ENCODE assay signal across 8 cellular contexts in the genomic region with DNA sequence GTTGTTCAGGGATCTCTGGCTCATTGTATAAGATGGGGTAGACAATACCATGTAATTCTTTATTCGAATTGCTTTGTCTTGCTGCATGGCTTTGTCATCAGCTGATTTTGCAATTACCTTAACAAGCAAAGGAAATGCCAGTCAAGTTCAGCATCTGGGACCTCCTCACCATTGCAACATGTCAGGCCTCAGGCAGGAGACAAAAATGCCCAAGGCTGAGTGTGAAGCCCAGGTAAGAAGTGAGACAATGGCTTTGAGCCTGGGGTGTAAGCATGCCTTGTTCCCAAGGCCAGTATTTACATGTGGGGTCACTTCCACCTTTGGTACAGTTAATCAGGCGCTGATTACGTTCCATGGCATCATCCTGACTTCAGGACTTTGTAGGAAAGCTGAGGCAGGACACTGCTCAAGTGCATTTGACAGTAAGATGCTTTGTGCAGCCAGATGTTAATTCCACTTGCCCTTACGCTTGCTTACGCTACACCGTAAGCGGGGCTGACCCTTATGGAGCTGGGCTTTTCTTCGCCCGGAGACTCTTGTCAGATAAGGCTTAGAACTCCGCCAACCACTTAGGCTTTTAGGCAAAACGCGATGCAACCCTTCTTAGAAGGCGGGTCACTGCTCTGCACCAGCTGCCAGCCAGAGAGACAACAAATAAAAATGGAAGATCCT. TPM values are rescaled to one million over a fixed set of nuclear protein-coding genes. Genes with fewer than 3 reads are reported as not detected.
A peak's percentile ranks its signal among the peaks of the same experiment; 100 is the strongest.
DNase-seq lines count a peak whose midpoint lies in the region; ATAC-seq and TF ChIP-seq lines count a peak whose summit lies in the region.

No MANE protein-coding gene starts in this region.

- TF ChIP-seq CTCF in AG04449 (IDR thresholded peaks at IDR 0.05; ENCODE audit: insufficient read depth, low read length, missing control alignments) (no peak), HCT116 (IDR thresholded peaks at IDR 0.05 in 2 of 3, conservative IDR thresholded peaks at IDR 0.05 in 1 of 3; ENCODE audit: borderline replicate concordance in 1 of 3, insufficient read depth in 1 of 3, low read depth in 2 of 3, low read length in 2 of 3) (no peak), liver (IDR thresholded peaks at IDR 0.05; ENCODE audit: low read depth, low read length, missing input control) (no peak), upper lobe of left lung (IDR thresholded peaks at IDR 0.05) (no peak)

- CTCF ChIA-PET in AG04449 (lab: Yijun Ruan, JAX) (interaction anchor here (1.4 kb wide), 1 partner anchor 83 kb away, joined by 3 read pairs; no protein-coding TSS in a partner anchor), HCT116 (lab: Charles Lee) (no interaction called here)

- H3K9ac ChIP-seq in HCT116 (ENCODE audit: low read length) (peak overlapping the region; percentile 35), liver (ENCODE audit: low read depth in 1 of 2, low read length in 2 of 2) (peak overlapping the region in 1 of 2 donors; percentile 37)

- no peaks in the 10 kb centered on the region for H4K20me1 ChIP-seq in HCT116 (ENCODE audit: insufficient read depth)

- no peaks in the 10 kb centered on the region for H3K9me2 ChIP-seq in HCT116 (ENCODE audit: insufficient read depth)

- no peaks in the 10 kb centered on the region for H3K79me2 ChIP-seq in HCT116 (ENCODE audit: insufficient read depth, low read length)

- H3K4me3 ChIP-seq in AG04449 (ENCODE audit: low read depth, low read length), result peak overlapping the region; percentile 67
- H3K4me3 ChIP-seq in HCT116 (replicated peaks in 1 of 2; ENCODE audit: low read depth in 1 of 2, low read length in 2 of 2), result peak overlapping the region; percentile 21 to 51; a peak in 3 of 4 replicates
- peak overlapping the region; percentile 34 to 65 (median 39) for H3K4me3 ChIP-seq in liver (ENCODE audit: low read depth in 1 of 3, low read length in 3 of 3)
- peak overlapping the region; percentile 20 to 94 (median 80) for H3K4me3 ChIP-seq in upper lobe of left lung

- peak overlapping the region; percentile 92 for H3K4me2 ChIP-seq in HCT116 (ENCODE audit: low read length)

- intact Hi-C loops in HCT116 (cut with micrococcal nuclease), result loop anchor here (2.0 kb wide), 1 partner anchor 656 kb away; no protein-coding TSS in a partner anchor

- TF ChIP-seq RAD21 in HCT116 (IDR thresholded peaks at IDR 0.05; ENCODE audit: low read depth) (no peak), liver (IDR thresholded peaks at IDR 0.05) (no peak)

- no peaks in the 10 kb centered on the region for H3K9me3 ChIP-seq in HCT116 (ENCODE audit: control insufficient read depth in 1 of 2, insufficient read depth in 1 of 2, low read depth in 1 of 2, low read length in 2 of 2)
- H3K9me3 ChIP-seq in liver (ENCODE audit: control insufficient read depth in 4 of 4, low read length in 3 of 4), result no peaks in the 10 kb centered on the region
- H3K9me3 ChIP-seq in upper lobe of left lung, result no peaks in the 10 kb centered on the region

- H3K4me1 ChIP-seq in HCT116 (ENCODE audit: control insufficient read depth in 1 of 2, insufficient read depth in 2 of 2, low read length in 2 of 2) (peaks cover 5 to 16% of the 10 kb centered on the region in 2 experiments; a peak in 3 of 4 replicates), liver (ENCODE audit: control insufficient read depth in 4 of 4, insufficient read depth in 4 of 4, low read length in 3 of 4) (peaks cover 0 to 16% (median 8%) of the 10 kb centered on the region in 4 donors), upper lobe of left lung (peaks cover 13 to 35% (median 17%) of the 10 kb centered on the region in 4 donors)

- peak overlapping the region; percentile 98 for H2AFZ ChIP-seq in HCT116 (ENCODE audit: low read depth, low read length, poor library complexity, severe bottlenecking)

- TF ChIP-seq EP300 in upper lobe of left lung (IDR thresholded peaks at IDR 0.05), result no peak

- H3K27ac ChIP-seq in HCT116 (ENCODE audit: low read depth, low read length) (no peak overlapping the region), liver (ENCODE audit: low read depth in 1 of 2, low read length in 2 of 2) (no peak overlapping the region), upper lobe of left lung (peak overlapping the region; percentile 59 to 98 (median 98))

- ATAC-seq in HCT116 (no peak), upper lobe of left lung (ENCODE audit: low FRiP score in 2 of 2) (no peak), GM18858 (IDR thresholded peaks at IDR 0.05; ENCODE audit: unreplicated experiment) (no peak)

- H3K27me3 ChIP-seq in HCT116 (ENCODE audit: insufficient read depth, low read length) (no peaks in the 10 kb centered on the region), liver (ENCODE audit: control insufficient read depth in 4 of 4, insufficient read depth in 4 of 4, low read length in 3 of 4) (no peaks in the 10 kb centered on the region), upper lobe of left lung (no peaks in the 10 kb centered on the region)

- no peaks in the 10 kb centered on the region for H3K36me3 ChIP-seq in HCT116 (ENCODE audit: control insufficient read depth in 1 of 2, insufficient read depth in 2 of 2, low read length in 2 of 2)
- no peaks in the 10 kb centered on the region for H3K36me3 ChIP-seq in liver (ENCODE audit: control insufficient read depth in 4 of 4, insufficient read depth in 3 of 4, low read depth in 1 of 4, low read length in 3 of 4)
- H3K36me3 ChIP-seq in upper lobe of left lung, result peaks cover 0 to 3% (median 0%) of the 10 kb centered on the region in 4 donors

- 12% methylated on average over 13 of the region's 13 CpGs for WGBS in liver
- WGBS in upper lobe of left lung, 2 donors, result 12 to 14% methylated on average over 11 to 13 of the region's 13 CpGs

- POLR2A ChIA-PET in AG04449 (lab: Yijun Ruan, JAX), result interaction anchor here (0.7 to 0.9 kb wide), 2 partner anchors 15 to 517 kb away, joined by 3 read pairs; no protein-coding TSS in a partner anchor
- POLR2A ChIA-PET in HCT116 (lab: Charles Lee), result no interaction called here

- TSS peak; percentile 60 for BruUV-seq in HCT116 (replicated peaks; lab: Mats Ljungman, UMichigan)

- DNase-seq in AG04449 (ENCODE audit: low read depth, low spot score) (no peak), HCT116 (ENCODE audit: low read depth, low spot score) (no peak), amniotic epithelial cell (ENCODE audit: low read depth) (peak; percentile 30), upper lobe of left lung (no peak), midbrain (lab: John Stamatoyannopoulos, UW) (no peak)
- DNase-seq in stimulated activated CD4-positive, alpha-beta T cell treated with anti-CD3 and anti-CD28 coated beads, Interleukin-12 subunit alpha, Interleukin-12 subunit beta, amount 100 ng/mL, for 4 hours, result no peak

- TF ChIP-seq POLR2A in HCT116 (IDR thresholded peaks at IDR 0.05; ENCODE audit: borderline replicate concordance, extremely low read depth, insufficient read depth, insufficient read length) (no peak), upper lobe of left lung (IDR thresholded peaks at IDR 0.05) (no peak)

- RAD21 ChIA-PET in HCT116 (lab: Charles Lee; ENCODE audit: low non-redundant PET in 1 of 2, low total read pairs in 2 of 2, uncharacterized antibody in 2 of 2, unreplicated experiment in 2 of 2), result interaction anchor here (0.6 kb wide), 2 partner anchors 12 to 1459 kb away, joined by 3 to 4 read pairs; no protein-coding TSS in a partner anchor

TF ChIP-seq in liver, 16 proteins besides CTCF, POLR2A, EP300 and RAD21 (continues in another document):
- TF ChIP-seq YY1 (IDR thresholded peaks at IDR 0.05) (no peak), NR2F2 (IDR thresholded peaks at IDR 0.05) (no peak), TAF1 (conservative IDR thresholded peaks at IDR 0.05) (no peak), SP1 (IDR thresholded peaks at IDR 0.05) (no peak), EGR1 (IDR thresholded peaks at IDR 0.05; ENCODE audit: low read depth in 2 of 2) (no peak), HNF4A (conservative IDR thresholded peaks at IDR 0.05) (no peak), RXRA (IDR thresholded peaks at IDR 0.05) (no peak), JUND (IDR thresholded peaks at IDR 0.05) (no peak)
- TF ChIP-seq, protein P1, sequence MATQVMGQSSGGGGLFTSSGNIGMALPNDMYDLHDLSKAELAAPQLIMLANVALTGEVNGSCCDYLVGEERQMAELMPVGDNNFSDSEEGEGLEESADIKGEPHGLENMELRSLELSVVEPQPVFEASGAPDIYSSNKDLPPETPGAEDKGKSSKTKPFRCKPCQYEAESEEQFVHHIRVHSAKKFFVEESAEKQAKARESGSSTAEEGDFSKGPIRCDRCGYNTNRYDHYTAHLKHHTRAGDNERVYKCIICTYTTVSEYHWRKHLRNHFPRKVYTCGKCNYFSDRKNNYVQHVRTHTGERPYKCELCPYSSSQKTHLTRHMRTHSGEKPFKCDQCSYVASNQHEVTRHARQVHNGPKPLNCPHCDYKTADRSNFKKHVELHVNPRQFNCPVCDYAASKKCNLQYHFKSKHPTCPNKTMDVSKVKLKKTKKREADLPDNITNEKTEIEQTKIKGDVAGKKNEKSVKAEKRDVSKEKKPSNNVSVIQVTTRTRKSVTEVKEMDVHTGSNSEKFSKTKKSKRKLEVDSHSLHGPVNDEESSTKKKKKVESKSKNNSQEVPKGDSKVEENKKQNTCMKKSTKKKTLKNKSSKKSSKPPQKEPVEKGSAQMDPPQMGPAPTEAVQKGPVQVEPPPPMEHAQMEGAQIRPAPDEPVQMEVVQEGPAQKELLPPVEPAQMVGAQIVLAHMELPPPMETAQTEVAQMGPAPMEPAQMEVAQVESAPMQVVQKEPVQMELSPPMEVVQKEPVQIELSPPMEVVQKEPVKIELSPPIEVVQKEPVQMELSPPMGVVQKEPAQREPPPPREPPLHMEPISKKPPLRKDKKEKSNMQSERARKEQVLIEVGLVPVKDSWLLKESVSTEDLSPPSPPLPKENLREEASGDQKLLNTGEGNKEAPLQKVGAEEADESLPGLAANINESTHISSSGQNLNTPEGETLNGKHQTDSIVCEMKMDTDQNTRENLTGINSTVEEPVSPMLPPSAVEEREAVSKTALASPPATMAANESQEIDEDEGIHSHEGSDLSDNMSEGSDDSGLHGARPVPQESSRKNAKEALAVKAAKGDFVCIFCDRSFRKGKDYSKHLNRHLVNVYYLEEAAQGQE (IDR thresholded peaks at IDR 0.05), result no peak
- TF ChIP-seq, protein P2, sequence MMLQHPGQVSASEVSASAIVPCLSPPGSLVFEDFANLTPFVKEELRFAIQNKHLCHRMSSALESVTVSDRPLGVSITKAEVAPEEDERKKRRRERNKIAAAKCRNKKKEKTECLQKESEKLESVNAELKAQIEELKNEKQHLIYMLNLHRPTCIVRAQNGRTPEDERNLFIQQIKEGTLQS (IDR thresholded peaks at IDR 0.05), result no peak

RNA-seq across cellular contexts. Expression of a gene that starts 1.5 kb away (rescaled TPM):
- total RNA-seq in HCT116 (2021; ENCODE audit: unreplicated experiment) (7.6 TPM), liver (10 to 100 TPM; 12.1 to 13.2 TPM), upper lobe of left lung (10 to 100 TPM in 3 of 6 donors, 1 to 10 TPM in 3; 2.4 to 19.3 (median 9.5) TPM)
- polyA plus RNA-seq in HCT116 (2012), result 2.1 and 2.2 TPM in 2 replicates
- 1 to 10 TPM in 1 of 2 donors, under 1 TPM in 1; 0.61 to 1.3 TPM for polyA plus RNA-seq in liver

Comparison
In these comparisons a context has a peak if more than half of its experiments do, and no peak if none do; other contexts are left out.
1. H3K27ac ChIP-seq: peak in upper lobe of left lung (4 of 4); none in HCT116 (single experiment) and liver (0 of 2).
2. Peak in every context shown above with its lines, with median percentiles within 50 percentile points of each other: H3K4me3 ChIP-seq.